In the genomic region with DNA sequence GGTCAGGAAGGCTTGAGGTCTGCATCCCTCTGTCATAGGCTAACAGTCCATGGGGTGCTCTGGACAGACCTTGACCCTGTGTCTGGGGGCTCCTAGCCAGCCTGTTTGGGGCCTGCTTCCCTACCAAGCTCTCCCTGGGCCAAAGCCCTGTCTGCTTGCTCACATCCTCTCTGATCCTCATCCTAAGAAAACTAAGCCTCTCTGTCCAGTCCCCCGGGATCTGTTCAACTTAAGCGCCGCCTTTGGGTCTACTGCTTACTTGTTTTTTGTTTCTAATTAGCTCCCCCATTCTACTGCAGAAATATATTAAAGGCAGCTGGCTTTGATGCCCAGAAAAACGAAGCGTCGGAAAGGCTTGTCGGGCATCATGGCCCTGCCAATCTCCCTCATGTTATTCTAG, we compare ENCODE assay signal across 15 cellular contexts.
"Had no signal": no experiment of that assay in that cellular context is flagged by ENCODE, and none has a peak within 500 bp of the region (broad histone marks: within the 10 kb centered on the region; RNA-seq: fewer than 3 reads in every experiment).

No MANE protein-coding gene starts in this region.

- DNase-seq: esophagus squamous epithelium; foreskin fibroblast; immature natural killer cell; left colon; left ventricle myocardium superior; natural killer cell; sigmoid colon; stimulated activated CD4-positive, alpha-beta T cell treated with anti-CD3 and anti-CD28 coated beads, Interleukin-2, amount 100 ng/mL, for 24 hours; stimulated activated CD4-positive, alpha-beta T cell treated with anti-CD3 and anti-CD28 coated beads, Interleukin-4, amount 100 ng/mL, for 4 hours; stimulated activated naive B cell treated with anti-CD40 and anti-IgM and Interleukin-4, amounts not matched to agents 10 μg/mL and 1 μg/mL and 100 μg/mL, for 72 hours; stimulated activated naive CD8-positive, alpha-beta T cell treated with anti-CD3 and anti-CD28 coated beads, Interleukin-15, amount 100 ng/mL, for 72 hours; thyroid gland had no signal

- H3K27ac ChIP-seq: esophagus squamous epithelium, gastroesophageal sphincter, right atrium auricular region, sigmoid colon, skin epidermis, thyroid gland had no signal

- H3K4me3 ChIP-seq: esophagus squamous epithelium, gastroesophageal sphincter, right atrium auricular region, sigmoid colon, skin epidermis, thyroid gland had no signal
